ENCODE assay signal across 1 cellular context in the genomic region with DNA sequence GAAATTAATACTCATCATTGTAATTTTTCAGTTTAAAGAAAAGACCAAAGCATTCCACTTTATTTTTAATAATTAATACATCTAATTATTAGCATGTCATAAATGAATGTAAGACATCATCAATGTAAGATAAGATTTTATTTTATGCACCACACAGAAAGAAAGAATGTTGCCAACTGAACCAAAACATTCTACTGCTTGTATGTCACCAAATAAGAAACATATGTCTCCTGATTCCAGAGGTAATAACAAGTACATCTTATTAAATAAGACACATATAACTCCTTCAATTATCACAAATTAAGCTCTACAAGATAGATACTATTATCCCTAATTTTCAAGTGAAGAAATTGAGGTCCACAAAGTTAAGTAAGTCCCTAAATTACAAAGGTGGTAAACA.
TF ChIP-seq lines count a peak whose summit lies in the region.

No MANE protein-coding gene starts in this region.

TF ChIP-seq in SK-N-SH treated with all-trans-retinoic acid at 6 μM for 48 hours, 23 proteins besides CTCF, POLR2A, EP300 and RAD21 (continued from another document):
- TF ChIP-seq, protein P1, sequence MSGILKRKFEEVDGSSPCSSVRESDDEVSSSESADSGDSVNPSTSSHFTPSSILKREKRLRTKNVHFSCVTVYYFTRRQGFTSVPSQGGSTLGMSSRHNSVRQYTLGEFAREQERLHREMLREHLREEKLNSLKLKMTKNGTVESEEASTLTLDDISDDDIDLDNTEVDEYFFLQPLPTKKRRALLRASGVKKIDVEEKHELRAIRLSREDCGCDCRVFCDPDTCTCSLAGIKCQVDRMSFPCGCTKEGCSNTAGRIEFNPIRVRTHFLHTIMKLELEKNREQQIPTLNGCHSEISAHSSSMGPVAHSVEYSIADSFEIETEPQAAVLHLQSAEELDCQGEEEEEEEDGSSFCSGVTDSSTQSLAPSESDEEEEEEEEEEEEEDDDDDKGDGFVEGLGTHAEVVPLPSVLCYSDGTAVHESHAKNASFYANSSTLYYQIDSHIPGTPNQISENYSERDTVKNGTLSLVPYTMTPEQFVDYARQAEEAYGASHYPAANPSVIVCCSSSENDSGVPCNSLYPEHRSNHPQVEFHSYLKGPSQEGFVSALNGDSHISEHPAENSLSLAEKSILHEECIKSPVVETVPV (CRISPR knock-in tag; IDR thresholded peaks at IDR 0.05) = no peak
- TF ChIP-seq TCF4 (CRISPR knock-in tag; IDR thresholded peaks at IDR 0.05; ENCODE audit: borderline replicate concordance) = no peak
